Comparison of ENCODE assay signal across 12 cellular contexts in the genomic region with DNA sequence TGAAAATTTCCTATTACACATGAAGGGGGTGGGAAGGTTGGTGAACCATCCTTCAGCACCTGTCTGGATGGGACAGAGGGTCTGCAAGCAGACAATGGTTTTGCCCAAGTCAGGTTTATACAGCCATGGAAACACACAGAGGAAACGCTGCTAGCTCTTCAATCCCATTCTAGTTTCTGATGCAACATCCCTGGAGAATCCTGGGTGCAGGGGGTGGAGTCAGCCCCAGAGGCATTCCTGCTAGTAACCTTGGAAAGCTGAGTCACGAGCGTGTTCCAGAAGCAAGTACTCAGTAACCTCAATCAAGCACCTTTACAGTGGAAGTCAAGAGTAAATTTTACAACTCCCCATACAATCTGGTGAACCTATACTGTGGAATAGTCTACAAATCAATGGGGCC.
DNase-seq lines count a peak whose midpoint lies in the region; ATAC-seq and TF ChIP-seq lines count a peak whose summit lies in the region.
"Had no signal": no experiment of that assay in that cellular context is flagged by ENCODE, and none has a peak within 500 bp of the region (broad histone marks: within the 10 kb centered on the region; RNA-seq: fewer than 3 reads in every experiment).

No MANE protein-coding gene starts in this region.

- ATAC-seq in psoas muscle (peak; percentile 73 to 80 (median 78)), HG02623 (IDR thresholded peaks at IDR 0.05; ENCODE audit: unreplicated experiment) (no peak)
- ATAC-seq: activated T-cell treated with anti-CD3 and anti-CD28 coated beads, Interleukin-2, amount 50 U/mL, for 72 hours had no signal

- no peak overlapping the region for H2BK15ac ChIP-seq in H9 (ENCODE audit: low read depth, low read length)

- no peak for TF ChIP-seq CTCF in H9 (conservative IDR thresholded peaks at IDR 0.05)
- no peak for TF ChIP-seq CTCF in foreskin fibroblast (IDR thresholded peaks at IDR 0.05; ENCODE audit: low read depth, low read length)
- no peak for TF ChIP-seq CTCF in psoas muscle (IDR thresholded peaks at IDR 0.05)

- no peak overlapping the region for H3K18ac ChIP-seq in H9 (ENCODE audit: insufficient read length, low read depth, low read length)

- H3T11ph ChIP-seq in H9 (ENCODE audit: low read length) = no peak overlapping the region

- H2BK5ac ChIP-seq in H9 (ENCODE audit: insufficient read length, low read length) = no peak overlapping the region

- H3K4ac ChIP-seq in H9 (ENCODE audit: low read depth, low read length) = no peak overlapping the region

- no peak overlapping the region for H2AFZ ChIP-seq in H9 (ENCODE audit: low read length)

- no peak overlapping the region for H2BK12ac ChIP-seq in H9 (ENCODE audit: insufficient read length, low read depth, low read length)

- H3K4me1 ChIP-seq in H9 (ENCODE audit: insufficient read depth, low read length) (peaks cover 14% of the 10 kb centered on the region), SJSA1 (replicated peaks) (peaks cover 49% of the 10 kb centered on the region), psoas muscle (peaks cover 66% of the 10 kb centered on the region)

- H3K36me3 ChIP-seq in SJSA1 (peaks cover 10% of the 10 kb centered on the region; the same call in 1 of the 2 replicates), psoas muscle (ENCODE audit: insufficient read depth in 1 of 2, low read depth in 1 of 2) (peaks cover 0 to 11% of the 10 kb centered on the region in 2 donors)

- H3K4me3 ChIP-seq in SJSA1 (no peak overlapping the region), foreskin fibroblast (ENCODE audit: low read depth in 1 of 2, low read length in 2 of 2) (no peak overlapping the region), psoas muscle (no peak overlapping the region)
- H3K4me3 ChIP-seq: upper lobe of left lung had no signal

- H3K9me3 ChIP-seq in H9 (ENCODE audit: control insufficient read depth, low read depth, low read length) = no peaks in the 10 kb centered on the region
- H3K9me3 ChIP-seq in SJSA1 (replicated peaks) = no peaks in the 10 kb centered on the region
- H3K9me3 ChIP-seq in psoas muscle = no peaks in the 10 kb centered on the region
- H3K9me3 ChIP-seq: upper lobe of left lung had no signal

- H3K56ac ChIP-seq in H9 (ENCODE audit: insufficient read length, low read depth, low read length) = no peak overlapping the region

- WGBS in H9 (ENCODE audit: extremely low coverage, insufficient read length, low lambda C conversion rate) = no CpG with 5 or more reads among the region's 3 CpGs
- WGBS in psoas muscle, 3 donors = 23 to 43% (median 23%) methylated on average over 3 of the region's 3 CpGs

- no peak overlapping the region for H4K91ac ChIP-seq in H9 (ENCODE audit: insufficient read length, low read depth, low read length)

- H2BK20ac ChIP-seq in H9 (ENCODE audit: low read depth, low read length, poor library complexity, severe bottlenecking) = no peak overlapping the region

- peak overlapping the region; percentile 76 to 96 (median 94); a peak in 5 of 7 replicates for H3K27ac Mint-ChIP-seq in H9
- H3K27ac Mint-ChIP-seq: activated T-cell treated with anti-CD3 and anti-CD28 coated beads, Interleukin-2, amount 50 U/mL, for 72 hours had no signal

- peaks cover under 1% of the 10 kb centered on the region for H4K20me1 ChIP-seq in H9 (ENCODE audit: control insufficient read depth, insufficient read depth, insufficient read length)

- no peak overlapping the region for H4K5ac ChIP-seq in H9 (ENCODE audit: insufficient read length, low read depth, low read length)

- no peaks in the 10 kb centered on the region for H3K23me2 ChIP-seq in H9 (ENCODE audit: insufficient read length, low read depth, low read length, poor library complexity, severe bottlenecking)

- peaks cover 13% of the 10 kb centered on the region for H3K79me1 ChIP-seq in H9 (ENCODE audit: insufficient read depth, low read depth, low read length, poor library complexity, severe bottlenecking)

- no peak overlapping the region for H3K14ac ChIP-seq in H9 (ENCODE audit: insufficient read depth, low read length)

- no peak overlapping the region for H2AK5ac ChIP-seq in H9 (ENCODE audit: insufficient read length, low read length)

- no peak overlapping the region for H3K9ac ChIP-seq in H9 (ENCODE audit: extremely low read depth, insufficient read length, low read length)

- no peak overlapping the region for H3K23ac ChIP-seq in H9 (ENCODE audit: insufficient read length, low read depth, low read length)

- no peaks in the 10 kb centered on the region for H3K9me3 Mint-ChIP-seq in H9
- H3K9me3 Mint-ChIP-seq: activated T-cell treated with anti-CD3 and anti-CD28 coated beads, Interleukin-2, amount 50 U/mL, for 72 hours had no signal

- H3K27ac ChIP-seq in H9 (ENCODE audit: insufficient read length, low read depth, low read length) (peak overlapping the region; percentile 5), SJSA1 (peak overlapping the region; percentile 1; the same call in 1 of the 2 replicates), psoas muscle (peak overlapping the region; percentile 58)

- DNase-seq in H9 (no peak), SJSA1 (ENCODE audit: low read depth in 1 of 2, low spot score in 2 of 2) (peak; percentile 48 to 78), foreskin fibroblast (peak; percentile 64 to 87), psoas muscle (peak in 1 of 2 donors; percentile 75), NCI-H526 treated with DMSO at 0.1 percent for 48 hours (lab: John Stamatoyannopoulos, UW) (no peak), NCI-H1417 (lab: John Stamatoyannopoulos, UW) (no peak)
- no peak for DNase-seq in stimulated activated CD8-positive, alpha-beta memory T cell treated with anti-CD3 and anti-CD28 coated beads, Interleukin-4, amount 100 ng/mL, for 48 hours
- DNase-seq: activated T-cell treated with anti-CD3 and anti-CD28 coated beads, Interleukin-2, amount 50 U/mL, for 72 hours; NCI-H187 treated with DMSO at 0.1 percent for 48 hours; stimulated activated CD4-positive, alpha-beta T cell treated with anti-CD3 and anti-CD28 coated beads, Interleukin-2, amount 100 ng/mL, for 48 hours had no signal

- H3K36me3 Mint-ChIP-seq in H9 (ENCODE audit: insufficient read depth in 1 of 3, low read depth in 3 of 3) = peaks cover 30 to 69% (median 67%) of the 10 kb centered on the region in 3 experiments; a peak in 6 of 7 replicates

- peaks cover 47% of the 10 kb centered on the region; the same call in 1 of the 2 replicates for H3K79me2 ChIP-seq in H9 (ENCODE audit: insufficient read depth, low read length)

- H4K8ac ChIP-seq in H9 (replicated peaks; ENCODE audit: insufficient read length, low read depth, low read length) = no peak overlapping the region

- H3K4me3 Mint-ChIP-seq in H9 = no peak overlapping the region
- H3K4me3 Mint-ChIP-seq: activated T-cell treated with anti-CD3 and anti-CD28 coated beads, Interleukin-2, amount 50 U/mL, for 72 hours had no signal

- no peaks in the 10 kb centered on the region; the same call in 1 of the 2 replicates for H3K27me3 Mint-ChIP-seq in H9 (ENCODE audit: low read depth)

- no peaks in the 10 kb centered on the region for H3K27me3 ChIP-seq in H9 (ENCODE audit: insufficient read depth, low read length)
- H3K27me3 ChIP-seq in SJSA1 (replicated peaks) = no peaks in the 10 kb centered on the region
- no peaks in the 10 kb centered on the region for H3K27me3 ChIP-seq in psoas muscle (ENCODE audit: insufficient read depth in 3 of 3, low read length in 2 of 3)
- H3K27me3 ChIP-seq: upper lobe of left lung had no signal

- no peak overlapping the region for H3K4me2 ChIP-seq in H9 (ENCODE audit: insufficient read depth, insufficient read length, low read length)

- no peak overlapping the region for H2BK120ac ChIP-seq in H9 (ENCODE audit: low read depth, low read length, poor library complexity, severe bottlenecking)

- intact Hi-C loops in psoas muscle (cut with DNase I) = no loop called here

- H3K4me1 Mint-ChIP-seq in H9 = peaks cover 66 to 84% of the 10 kb centered on the region in 2 experiments

Comparison
In these comparisons a context has a peak if more than half of its experiments do, and no peak if none do; other contexts are left out.
1. DNase-seq: peak in SJSA1 (2 of 2) and foreskin fibroblast (2 of 2); none in H9 (single experiment), NCI-H526 treated with DMSO at 0.1 percent for 48 hours (single experiment), stimulated activated CD8-positive, alpha-beta memory T cell treated with anti-CD3 and anti-CD28 coated beads, Interleukin-4, amount 100 ng/mL, for 48 hours (single experiment) and NCI-H1417 (0 of 3).
2. H3K27ac ChIP-seq: peak in every context shown above with its lines; median percentile 58 in psoas muscle; 5 in H9; 1 in SJSA1.